34 cellular contexts compared by ENCODE assay signal in the genomic region with DNA sequence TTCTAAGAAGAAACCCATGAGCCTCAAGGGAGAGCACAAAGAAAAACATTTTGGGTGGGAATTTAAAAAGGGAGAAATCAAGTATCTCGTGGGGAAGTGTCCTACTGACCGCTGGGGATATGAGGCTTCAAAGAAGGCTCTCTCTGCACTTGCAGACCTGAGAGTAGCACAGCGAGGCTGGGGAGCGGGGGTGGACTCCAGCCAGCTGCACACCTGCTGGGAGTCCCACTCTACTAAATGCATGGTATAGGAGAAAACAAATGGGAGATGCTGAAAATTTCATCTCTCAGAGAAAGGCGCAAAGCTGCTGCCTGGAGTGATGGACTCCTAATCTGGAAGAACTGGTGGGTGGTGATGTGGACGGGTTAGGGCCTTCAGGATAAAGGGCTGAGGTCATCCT.
"Had no signal": no experiment of that assay in that cellular context is flagged by ENCODE, and none has a peak within 500 bp of the region (broad histone marks: within the 10 kb centered on the region; RNA-seq: fewer than 3 reads in every experiment).

No MANE protein-coding gene starts in this region.

- H3K4me3 Mint-ChIP-seq: activated CD4-positive, alpha-beta memory T cell treated with anti-CD3 and anti-CD28 coated beads for 36 hours; activated CD4-positive, alpha-beta T cell treated with anti-CD3 and anti-CD28 coated beads for 36 hours; activated CD4-positive, alpha-beta T cell treated with anti-CD3 and anti-CD28 coated beads, Interleukin-2, amount 10 ng/mL, durations not matched to agents 7 days and 5 days; activated CD8-positive, alpha-beta T cell treated with anti-CD3 and anti-CD28 coated beads for 36 hours; activated naive CD4-positive, alpha-beta T cell treated with anti-CD3 and anti-CD28 coated beads, Interleukin-2, amount 10 ng/mL, durations not matched to agents 7 days and 5 days; activated naive CD4-positive, alpha-beta T cell treated with anti-CD3 and anti-CD28 coated beads, Interleukin-2, amount 50 U/mL, for 24 hours; activated naive CD8-positive, alpha-beta T cell; activated naive CD8-positive, alpha-beta T cell treated with anti-CD3 and anti-CD28 coated beads, Interleukin-2, amount 10 ng/mL, durations not matched to agents 7 days and 5 days; activated naive CD8-positive, alpha-beta T cell treated with anti-CD3 and anti-CD28 coated beads, Interleukin-2, amount 50 U/mL, for 24 hours; activated T-cell treated with anti-CD3 and anti-CD28 coated beads, Interleukin-2, amount 50 U/mL, for 24 hours; T-helper 1 cell treated with Interleukin-12 subunit alpha and Interleukin-12 subunit beta and Interleukin-4 antibody, amounts not matched to agents 30 μg/mL and 1 μg/mL, for 36 hours; T-helper 2 cell treated with Interferon-gamma antibody and Interleukin-4, amounts not matched to agents 5 μg/mL and 100 μg/mL, for 36 hours; WTC11 had no signal

- FAIRE-seq: TTC549 had no signal

- H3K9me3 ChIP-seq: ascending aorta, breast epithelium had no signal

- H3K36me3 ChIP-seq: breast epithelium had no signal

- H3K36me3 Mint-ChIP-seq: activated CD4-positive, alpha-beta memory T cell treated with anti-CD3 and anti-CD28 coated beads for 36 hours; activated naive CD4-positive, alpha-beta T cell treated with anti-CD3 and anti-CD28 coated beads, Interleukin-2, amount 10 ng/mL, durations not matched to agents 7 days and 5 days; activated naive CD4-positive, alpha-beta T cell treated with anti-CD3 and anti-CD28 coated beads, Interleukin-2, amount 50 U/mL, for 24 hours; activated naive CD8-positive, alpha-beta T cell; activated naive CD8-positive, alpha-beta T cell treated with anti-CD3 and anti-CD28 coated beads, Interleukin-2, amount 10 ng/mL, durations not matched to agents 7 days and 5 days; WTC11 had no signal

- H3K4me1 ChIP-seq: ascending aorta, breast epithelium had no signal

- ATAC-seq: activated CD4-positive, alpha-beta T cell treated with anti-CD3 and anti-CD28 coated beads for 36 hours; activated CD4-positive, CD25-positive, alpha-beta regulatory T cell treated with anti-CD3 and anti-CD28 coated beads, Interleukin-2, amount 50 U/mL, for 24 hours; activated CD8-positive, alpha-beta T cell treated with anti-CD3 and anti-CD28 coated beads for 36 hours; WTC11 had no signal

- H3K27ac Mint-ChIP-seq: activated CD4-positive, alpha-beta memory T cell treated with anti-CD3 and anti-CD28 coated beads for 36 hours; activated CD4-positive, alpha-beta T cell treated with anti-CD3 and anti-CD28 coated beads for 36 hours; activated CD4-positive, alpha-beta T cell treated with anti-CD3 and anti-CD28 coated beads, Interleukin-2, amount 10 ng/mL, durations not matched to agents 7 days and 5 days; activated CD8-positive, alpha-beta T cell treated with anti-CD3 and anti-CD28 coated beads for 36 hours; activated naive CD4-positive, alpha-beta T cell treated with anti-CD3 and anti-CD28 coated beads, Interleukin-2, amount 10 ng/mL, durations not matched to agents 7 days and 5 days; activated naive CD4-positive, alpha-beta T cell treated with anti-CD3 and anti-CD28 coated beads, Interleukin-2, amount 50 U/mL, for 24 hours; activated naive CD8-positive, alpha-beta T cell; activated naive CD8-positive, alpha-beta T cell treated with anti-CD3 and anti-CD28 coated beads, Interleukin-2, amount 10 ng/mL, durations not matched to agents 7 days and 5 days; activated naive CD8-positive, alpha-beta T cell treated with anti-CD3 and anti-CD28 coated beads, Interleukin-2, amount 50 U/mL, for 24 hours; activated T-cell treated with anti-CD3 and anti-CD28 coated beads, Interleukin-2, amount 50 U/mL, for 24 hours; activated T-helper 2 cell treated with anti-CD3 and anti-CD28 coated beads, Interferon-gamma antibody, Interleukin-2, Interleukin-4, amounts not matched to agents 10 μg/mL and 5 μg/mL and 100 μg/mL, durations not matched to agents 14 hours and 24 hours and 36 hours; T-helper 1 cell treated with Interleukin-12 subunit alpha and Interleukin-12 subunit beta and Interleukin-4 antibody, amounts not matched to agents 30 μg/mL and 1 μg/mL, for 36 hours; T-helper 2 cell treated with Interferon-gamma antibody and Interleukin-4, amounts not matched to agents 5 μg/mL and 100 μg/mL, for 36 hours; WTC11 had no signal

- DNase-seq: activated CD4-positive, alpha-beta memory T cell treated with anti-CD3 and anti-CD28 coated beads for 36 hours; activated CD4-positive, alpha-beta T cell treated with anti-CD3 and anti-CD28 coated beads for 1 hour; activated CD4-positive, alpha-beta T cell treated with anti-CD3 and anti-CD28 coated beads for 36 hours; activated CD4-positive, alpha-beta T cell treated with anti-CD3 and anti-CD28 coated beads for 48 hours; activated CD4-positive, alpha-beta T cell treated with anti-CD3 and anti-CD28 coated beads, Interleukin-2, amount 10 ng/mL, durations not matched to agents 7 days and 5 days; activated CD4-positive, alpha-beta T cell treated with anti-CD3 and anti-CD28 coated beads, Interleukin-2, amount 50 U/mL, for 4 hours; activated CD4-positive, CD25-positive, alpha-beta regulatory T cell; activated CD8-positive, alpha-beta memory T cell treated with anti-CD3 and anti-CD28 coated beads, Interleukin-2, amount 50 U/mL, for 4 hours; activated CD8-positive, alpha-beta T cell treated with anti-CD3 and anti-CD28 coated beads for 36 hours; activated effector memory CD4-positive, alpha-beta T cell treated with Interleukin-2 at 50 U/mL for 16 hours; activated gamma-delta T cell; activated naive CD4-positive, alpha-beta T cell treated with anti-CD3 and anti-CD28 coated beads, Interleukin-2, amount 10 ng/mL, durations not matched to agents 7 days and 5 days; activated naive CD4-positive, alpha-beta T cell treated with Interleukin-2 at 50 U/mL for 16 hours; activated naive CD8-positive, alpha-beta T cell treated with anti-CD3 and anti-CD28 coated beads, Interleukin-2, amount 10 ng/mL, durations not matched to agents 7 days and 5 days; activated naive CD8-positive, alpha-beta T cell treated with anti-CD3 and anti-CD28 coated beads, Interleukin-2, amount 50 U/mL, for 24 hours; activated T-cell treated with anti-CD3 and anti-CD28 coated beads, Interleukin-2, amount 50 U/mL, for 24 hours; activated T-cell treated with anti-CD3 and anti-CD28 coated beads, Interleukin-2, amount 50 U/mL, for 48 hours; amygdala; anterior cingulate cortex; brain microvascular endothelial cell; central memory CD4-positive, alpha-beta T cell; T-helper 1 cell; T-helper 9 cell had no signal

- H3K27me3 ChIP-seq: ascending aorta, brain microvascular endothelial cell, breast epithelium had no signal

- H3K4me3 ChIP-seq: ascending aorta, breast epithelium had no signal

- H3K4me1 Mint-ChIP-seq: activated CD4-positive, alpha-beta T cell treated with anti-CD3 and anti-CD28 coated beads for 36 hours; activated CD4-positive, alpha-beta T cell treated with anti-CD3 and anti-CD28 coated beads, Interleukin-2, amount 10 ng/mL, durations not matched to agents 7 days and 5 days; activated naive CD4-positive, alpha-beta T cell treated with anti-CD3 and anti-CD28 coated beads, Interleukin-2, amount 10 ng/mL, durations not matched to agents 7 days and 5 days; activated naive CD4-positive, alpha-beta T cell treated with anti-CD3 and anti-CD28 coated beads, Interleukin-2, amount 50 U/mL, for 24 hours; activated naive CD8-positive, alpha-beta T cell treated with anti-CD3 and anti-CD28 coated beads, Interleukin-2, amount 50 U/mL, for 24 hours had no signal

- H3K9me3 Mint-ChIP-seq: activated CD4-positive, alpha-beta memory T cell treated with anti-CD3 and anti-CD28 coated beads for 36 hours; activated CD4-positive, alpha-beta T cell treated with anti-CD3 and anti-CD28 coated beads, Interleukin-2, amount 10 ng/mL, durations not matched to agents 7 days and 5 days; activated CD8-positive, alpha-beta T cell treated with anti-CD3 and anti-CD28 coated beads for 36 hours; activated naive CD4-positive, alpha-beta T cell treated with anti-CD3 and anti-CD28 coated beads, Interleukin-2, amount 10 ng/mL, durations not matched to agents 7 days and 5 days; activated naive CD4-positive, alpha-beta T cell treated with anti-CD3 and anti-CD28 coated beads, Interleukin-2, amount 50 U/mL, for 24 hours; activated naive CD8-positive, alpha-beta T cell treated with anti-CD3 and anti-CD28 coated beads, Interleukin-2, amount 10 ng/mL, durations not matched to agents 7 days and 5 days; activated naive CD8-positive, alpha-beta T cell treated with anti-CD3 and anti-CD28 coated beads, Interleukin-2, amount 50 U/mL, for 24 hours; activated T-cell treated with anti-CD3 and anti-CD28 coated beads, Interleukin-2, amount 50 U/mL, for 24 hours; activated T-helper 2 cell treated with anti-CD3 and anti-CD28 coated beads, Interferon-gamma antibody, Interleukin-2, Interleukin-4, amounts not matched to agents 10 μg/mL and 5 μg/mL and 100 μg/mL, durations not matched to agents 14 hours and 24 hours and 36 hours; T-helper 1 cell treated with Interleukin-12 subunit alpha and Interleukin-12 subunit beta and Interleukin-4 antibody, amounts not matched to agents 30 μg/mL and 1 μg/mL, for 36 hours; T-helper 2 cell treated with Interferon-gamma antibody and Interleukin-4, amounts not matched to agents 5 μg/mL and 100 μg/mL, for 36 hours; WTC11 had no signal

- H3K27ac ChIP-seq: ascending aorta, brain microvascular endothelial cell, breast epithelium, VCaP had no signal
